ENCODE assay signal across 26 cellular contexts in the genomic region with DNA sequence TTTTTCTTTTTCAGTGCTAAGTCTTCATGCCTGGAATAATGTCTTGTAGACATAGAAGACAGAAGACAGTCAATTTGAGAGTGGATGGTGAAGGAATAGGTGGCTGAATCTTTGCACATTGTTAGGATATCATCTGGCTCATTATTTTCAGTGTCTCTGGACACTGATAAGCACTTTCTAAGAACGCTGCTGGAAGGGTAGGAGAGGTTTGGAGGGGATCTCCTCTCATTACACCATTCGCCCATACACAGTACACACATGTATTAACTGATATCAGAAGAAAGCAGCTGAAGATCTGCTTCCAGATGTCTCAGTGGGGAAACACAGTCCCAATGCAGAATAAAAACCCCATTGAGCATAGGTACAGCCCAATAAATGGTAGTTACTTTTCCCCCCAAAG.
"Had no signal": no experiment of that assay in that cellular context is flagged by ENCODE, and none has a peak within 500 bp of the region (broad histone marks: within the 10 kb centered on the region; RNA-seq: fewer than 3 reads in every experiment).

No MANE protein-coding gene starts in this region.

- ATAC-seq: stimulated activated effector memory CD8-positive, alpha-beta T cell treated with anti-CD3 and anti-CD28 coated beads, Interleukin-12 subunit alpha, Interleukin-12 subunit beta, amount 100 ng/mL, for 72 hours; stimulated activated memory B cell treated with anti-CD40 and anti-IgM and Interleukin-4, amounts not matched to agents 10 μg/mL and 1 μg/mL and 100 μg/mL, for 72 hours; stimulated activated naive B cell treated with anti-CD40 and anti-IgM and Interleukin-4, amounts not matched to agents 10 μg/mL and 1 μg/mL and 100 μg/mL, for 72 hours; stimulated activated naive CD8-positive, alpha-beta T cell treated with anti-CD3 and anti-CD28 coated beads, Interleukin-15, amount 100 ng/mL, for 72 hours; stimulated activated naive CD8-positive, alpha-beta T cell treated with anti-CD3 and anti-CD28 coated beads, Interleukin-15, Interleukin-2, amounts not matched to agents 100 U/mL and 50 U/mL, for 24 hours; upper lobe of right lung had no signal

- H3K4me3 ChIP-seq: stomach, suprapubic skin, testis, thyroid gland, tibial artery, tibial nerve, transverse colon, upper lobe of left lung, upper lobe of right lung, uterus, vagina had no signal

- DNase-seq: stimulated activated CD4-positive, alpha-beta T cell treated with anti-CD3 and anti-CD28 coated beads, Interleukin-2, amount 100 ng/mL, for 48 hours; stimulated activated CD4-positive, alpha-beta T cell treated with anti-CD3 and anti-CD28 coated beads, Interleukin-4, amount 100 ng/mL, for 1 hour; stimulated activated CD4-positive, alpha-beta T cell treated with anti-CD3 and anti-CD28 coated beads, Interleukin-4, amount 100 ng/mL, for 24 hours; stimulated activated CD4-positive, alpha-beta T cell treated with anti-CD3 and anti-CD28 coated beads, Interleukin-4, amount 100 ng/mL, for 4 hours; stimulated activated CD8-positive, alpha-beta memory T cell treated with anti-CD3 and anti-CD28 coated beads, Interleukin-4, amount 100 ng/mL, for 48 hours; stimulated activated naive B cell treated with anti-CD40 and anti-IgM and Interleukin-4, amounts not matched to agents 10 μg/mL and 1 μg/mL and 100 μg/mL, for 72 hours; stimulated activated naive CD4-positive, alpha-beta T cell; stimulated activated naive CD4-positive, alpha-beta T cell treated with Interleukin-2 at 50 U/mL for 16 hours; stimulated activated naive CD8-positive, alpha-beta T cell treated with anti-CD3 and anti-CD28 coated beads, Interleukin-15, amount 100 ng/mL, for 72 hours; stimulated activated naive CD8-positive, alpha-beta T cell treated with anti-CD3 and anti-CD28 coated beads, Interleukin-15, Interleukin-2, amounts not matched to agents 100 U/mL and 50 U/mL, for 24 hours; stomach; substantia nigra; testis; thyroid gland; tibial artery; transverse colon; trophoblast cell; upper lobe of left lung; upper lobe of right lung; uterus had no signal

- H3K36me3 ChIP-seq: stomach, suprapubic skin, thyroid gland, tibial artery, tibial nerve, transverse colon, upper lobe of left lung, upper lobe of right lung, uterus, vagina had no signal

- H3K27me3 ChIP-seq: stomach, suprapubic skin, testis, thyroid gland, tibial artery, tibial nerve, transverse colon, upper lobe of left lung, upper lobe of right lung, uterus, vagina had no signal

- H3K27ac ChIP-seq: stomach, suprapubic skin, testis, thyroid gland, tibial artery, tibial nerve, transverse colon, upper lobe of left lung, upper lobe of right lung, uterus, vagina had no signal

- FAIRE-seq: urothelium cell line had no signal

- H3K4me1 ChIP-seq: stomach, suprapubic skin, testis, thyroid gland, tibial artery, tibial nerve, transverse colon, upper lobe of left lung, upper lobe of right lung, uterus, vagina had no signal

- H3K9me3 ChIP-seq: stomach, suprapubic skin, testis, thyroid gland, tibial artery, tibial nerve, transverse colon, upper lobe of left lung, upper lobe of right lung, uterus, vagina had no signal
